13 cellular contexts compared by ENCODE assay signal in the genomic region with DNA sequence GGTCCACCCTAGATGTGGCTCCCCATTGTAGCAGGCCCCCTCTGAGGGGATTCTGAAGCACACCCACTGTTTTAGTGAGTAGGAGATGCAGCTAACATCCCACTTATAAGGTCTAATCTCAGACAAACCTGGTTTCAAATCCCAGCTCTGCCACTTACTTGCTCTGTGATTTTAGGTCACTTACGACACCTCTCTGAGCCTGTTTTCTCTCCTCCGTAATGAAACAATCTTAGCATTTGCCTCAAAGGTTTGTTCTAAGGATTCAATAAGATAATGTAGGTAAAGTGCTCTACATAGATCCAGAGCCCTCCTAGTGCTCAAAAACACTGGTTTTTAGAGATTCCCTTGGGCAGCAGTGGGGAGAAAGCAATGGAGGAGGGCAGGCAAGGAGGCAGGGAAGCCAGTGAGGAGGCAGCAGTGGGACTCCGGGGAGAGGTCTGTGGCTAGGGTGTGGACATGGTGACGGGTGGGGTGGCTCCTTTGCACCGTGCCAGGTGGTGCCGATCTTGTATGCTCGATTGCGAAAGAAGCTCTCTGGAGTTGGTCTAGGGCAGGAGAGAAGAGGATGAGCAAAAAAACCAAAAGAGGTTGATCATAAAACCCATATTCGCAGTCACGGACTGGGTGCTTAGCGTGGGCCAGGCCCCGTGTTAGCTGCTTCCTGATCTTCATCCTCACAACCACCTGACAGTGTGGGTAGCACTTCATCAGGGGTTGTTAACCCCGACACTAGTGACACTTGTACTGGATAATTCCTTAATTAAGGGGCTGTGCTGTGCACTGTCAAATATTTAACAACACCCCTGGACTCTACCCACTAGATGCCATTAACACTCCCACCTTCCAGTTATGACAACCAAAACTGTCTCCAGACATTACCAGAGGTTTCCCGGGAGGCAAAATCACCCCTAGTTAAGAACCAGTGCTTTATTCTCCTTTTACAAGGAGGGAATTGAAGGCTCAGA. TPM values are rescaled to one million over a fixed set of nuclear protein-coding genes. Genes with fewer than 3 reads are reported as not detected.
DNase-seq lines count a peak whose midpoint lies in the region; ATAC-seq and TF ChIP-seq lines count a peak whose summit lies in the region.
"Had no signal": no experiment of that assay in that cellular context is flagged by ENCODE, and none has a peak within 500 bp of the region (broad histone marks: within the 10 kb centered on the region; RNA-seq: fewer than 3 reads in every experiment).

No MANE protein-coding gene starts in this region.

- peaks cover 5 to 13% (median 10%) of the 10 kb centered on the region in 11 experiments; a peak in 20 of 22 replicates for H3K9me3 ChIP-seq in BLaER1 treated with 17β-estradiol and CSF1 and Interleukin-3, amounts not matched to agents 10 nM and 100 nM (replicated peaks in 1 of 11)
- H3K9me3 ChIP-seq in heart right ventricle (peaks cover 0 to 18% (median 7%) of the 10 kb centered on the region in 11 donors), WERI-Rb-1 (ENCODE audit: severe bottlenecking) (peaks cover 6% of the 10 kb centered on the region)

- no peaks in the 10 kb centered on the region for H3K36me3 Mint-ChIP-seq in osteocyte (ENCODE audit: unreplicated experiment)
- H3K36me3 Mint-ChIP-seq: CD4-positive, alpha-beta memory T cell had no signal

- H3K9me3 Mint-ChIP-seq in osteocyte (ENCODE audit: unreplicated experiment): peaks cover 4% of the 10 kb centered on the region

- DNase-seq in NCI-H226 (peak; percentile 61), heart right ventricle (no peak), osteocyte (ENCODE audit: extremely low spot score, unreplicated experiment) (no peak), WERI-Rb-1 (no peak), DMS114 treated with DMSO at 0.1 percent for 48 hours (lab: John Stamatoyannopoulos, UW; ENCODE audit: unreplicated experiment) (no peak), NCI-H1092 (lab: John Stamatoyannopoulos, UW) (no peak)
- DNase-seq: CD4-positive, alpha-beta memory T cell; dermis blood vessel endothelial cell; T-helper 17 cell had no signal

- H3K36me3 ChIP-seq in BLaER1 treated with 17β-estradiol and CSF1 and Interleukin-3, amounts not matched to agents 10 nM and 100 nM: no peaks in the 10 kb centered on the region; a peak in 1 of 22 replicates
- no peaks in the 10 kb centered on the region for H3K36me3 ChIP-seq in heart right ventricle
- no peaks in the 10 kb centered on the region for H3K36me3 ChIP-seq in WERI-Rb-1

- ATAC-seq in heart right ventricle (peak in 1 of 8 donors; percentile 6), GM21526 (IDR thresholded peaks at IDR 0.05; ENCODE audit: low FRiP score, unreplicated experiment) (no peak)
- ATAC-seq: T-helper 17 cell had no signal

- no peaks in the 10 kb centered on the region for H3K27me3 ChIP-seq in BLaER1 treated with 17β-estradiol and CSF1 and Interleukin-3, amounts not matched to agents 10 nM and 100 nM
- H3K27me3 ChIP-seq in heart right ventricle: no peaks in the 10 kb centered on the region
- no peaks in the 10 kb centered on the region for H3K27me3 ChIP-seq in WERI-Rb-1 (ENCODE audit: insufficient read depth, low read depth, severe bottlenecking)

- peak overlapping the region; percentile 32 to 85 (median 71); a peak in 21 of 22 replicates for H3K4me2 ChIP-seq in BLaER1 treated with 17β-estradiol and CSF1 and Interleukin-3, amounts not matched to agents 10 nM and 100 nM

- H3K4me3 Mint-ChIP-seq in osteocyte (ENCODE audit: unreplicated experiment): no peak overlapping the region
- H3K4me3 Mint-ChIP-seq: CD4-positive, alpha-beta memory T cell; T-helper 17 cell had no signal

- H3K9ac ChIP-seq in BLaER1 treated with 17β-estradiol and CSF1 and Interleukin-3, amounts not matched to agents 10 nM and 100 nM: peak overlapping the region in 9 of 11 experiments; percentile 46 to 77 (median 63); a peak in 15 of 22 replicates

- H4K20me1 ChIP-seq in BLaER1 treated with 17β-estradiol and CSF1 and Interleukin-3, amounts not matched to agents 10 nM and 100 nM: no peaks in the 10 kb centered on the region

- H3K4me1 Mint-ChIP-seq in osteocyte (ENCODE audit: unreplicated experiment): peaks cover 84% of the 10 kb centered on the region
- H3K4me1 Mint-ChIP-seq: CD4-positive, alpha-beta memory T cell; IgD-negative memory B cell; T-helper 17 cell had no signal

- peaks cover 41 to 100% (median 69%) of the 10 kb centered on the region in 10 experiments for H3K4me1 ChIP-seq in BLaER1 treated with 17β-estradiol and CSF1 and Interleukin-3, amounts not matched to agents 10 nM and 100 nM
- peaks cover 4 to 45% (median 17%) of the 10 kb centered on the region in 9 donors for H3K4me1 ChIP-seq in heart right ventricle

- TF ChIP-seq CTCF in heart right ventricle (IDR thresholded peaks at IDR 0.05): no peak
- TF ChIP-seq CTCF in osteocyte (IDR thresholded peaks at IDR 0.05): no peak
- TF ChIP-seq CTCF in WERI-Rb-1 (IDR thresholded peaks at IDR 0.05; ENCODE audit: low read depth, low read length): no peak

- intact Hi-C loops in heart right ventricle (cut with DNase I): loop anchor here in 1 of 10 donors (5.0 kb wide), 1 partner anchor 32 kb away; no protein-coding TSS in a partner anchor

- 87% methylated on average over 14 of the region's 14 CpGs for WGBS in heart right ventricle, 2 donors

- H3K27ac Mint-ChIP-seq in osteocyte (ENCODE audit: unreplicated experiment): peak overlapping the region; percentile 82
- H3K27ac Mint-ChIP-seq: T-helper 17 cell had no signal

- peak overlapping the region in 9 of 11 experiments; percentile 72 to 97 (median 84); a peak in 18 of 22 replicates for H3K27ac ChIP-seq in BLaER1 treated with 17β-estradiol and CSF1 and Interleukin-3, amounts not matched to agents 10 nM and 100 nM
- H3K27ac ChIP-seq in heart right ventricle: peak overlapping the region; percentile 43 to 88 (median 68)
- no peak overlapping the region for H3K27ac ChIP-seq in WERI-Rb-1

- no peaks in the 10 kb centered on the region for H3K27me3 Mint-ChIP-seq in osteocyte (ENCODE audit: unreplicated experiment)

- H3K4me3 ChIP-seq in BLaER1 treated with 17β-estradiol and CSF1 and Interleukin-3, amounts not matched to agents 10 nM and 100 nM: no peak overlapping the region
- H3K4me3 ChIP-seq in heart right ventricle (no peak overlapping the region), WERI-Rb-1 (ENCODE audit: low read depth, low read length) (no peak overlapping the region)

RNA-seq across cellular contexts. Expression of gene PTGIS, which starts 16.8 kb away (rescaled TPM):
- total RNA-seq in heart right ventricle (10 to 100 TPM in 9 of 10 donors, 1 to 10 TPM in 1; 10.0 to 66.8 (median 23.3) TPM), osteocyte (67.6 and 72.1 TPM in 2 replicates)
- polyA plus RNA-seq in heart right ventricle: 1 to 10 TPM; 6.5 to 7.5 TPM
- total RNA-seq: CD4-positive, alpha-beta memory T cell; NCI-H460; T-helper 17 cell had no signal
- polyA plus RNA-seq: CD4-positive, alpha-beta memory T cell; IgD-negative memory B cell had no signal
